Comparison of ENCODE assay signal across 22 cellular contexts in the genomic region with DNA sequence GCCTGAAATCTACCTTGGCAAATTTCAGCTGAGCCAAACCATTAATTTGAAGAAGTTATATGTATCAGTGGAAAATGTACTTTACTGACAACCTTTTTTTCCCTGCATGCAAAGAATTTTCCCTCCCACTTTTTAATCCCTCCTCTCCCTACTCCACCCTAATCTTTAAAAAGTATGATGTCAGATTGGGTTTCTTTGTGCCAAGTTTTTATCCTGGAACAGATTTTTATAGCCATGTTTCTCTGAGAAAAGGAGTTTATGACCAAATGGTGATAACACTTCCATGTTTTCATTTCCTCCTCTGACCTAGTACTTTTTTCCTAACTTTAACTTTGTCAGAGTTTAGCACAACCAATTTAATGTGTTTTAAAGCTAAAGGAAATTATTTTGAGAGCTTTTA.
DNase-seq lines count a peak whose midpoint lies in the region; TF ChIP-seq lines count a peak whose summit lies in the region.
"Had no signal": no experiment of that assay in that cellular context is flagged by ENCODE, and none has a peak within 500 bp of the region (broad histone marks: within the 10 kb centered on the region; RNA-seq: fewer than 3 reads in every experiment).

No MANE protein-coding gene starts in this region.

- H3K4me3 ChIP-seq in fibroblast of pulmonary artery (replicated peaks; ENCODE audit: low read depth, low read length) (no peak overlapping the region), smooth muscle cell (no peak overlapping the region)
- H3K4me3 ChIP-seq: SJCRH30, tibial artery had no signal

- H3K9ac ChIP-seq in smooth muscle cell (ENCODE audit: low read depth), result no peak overlapping the region

- no peak overlapping the region for H3K27ac ChIP-seq in RWPE1
- peak overlapping the region; percentile 22 for H3K27ac ChIP-seq in smooth muscle cell (ENCODE audit: low read depth)
- H3K27ac ChIP-seq: SJCRH30 had no signal

- no peaks in the 10 kb centered on the region for H3F3A ChIP-seq in smooth muscle cell (ENCODE audit: low read depth)

- no peaks in the 10 kb centered on the region for H4K20me1 ChIP-seq in smooth muscle cell (ENCODE audit: low read depth)

- H3K4me2 ChIP-seq in smooth muscle cell, result peak overlapping the region; percentile 12

- H3K79me2 ChIP-seq in smooth muscle cell (ENCODE audit: low read depth), result no peaks in the 10 kb centered on the region

- no peaks in the 10 kb centered on the region for H3K27me3 ChIP-seq in smooth muscle cell (ENCODE audit: low read depth)
- H3K27me3 ChIP-seq: BE2C, SJCRH30, tibial artery had no signal

- TF ChIP-seq CTCF in RWPE1 (conservative IDR thresholded peaks at IDR 0.05; ENCODE audit: low read depth) (no peak), fibroblast of pulmonary artery (IDR thresholded peaks at IDR 0.05; ENCODE audit: low read length, missing control alignments) (no peak), smooth muscle cell (IDR thresholded peaks at IDR 0.05; ENCODE audit: borderline replicate concordance, insufficient read depth, poor library complexity, severe bottlenecking) (no peak)

- POLR2A ChIA-PET in RWPE1 (lab: Yijun Ruan, JAX; ENCODE audit: low non-redundant PET), result no interaction called here

- peaks cover 2% of the 10 kb centered on the region for H3K4me1 ChIP-seq in smooth muscle cell (ENCODE audit: low read depth)
- H3K4me1 ChIP-seq: BE2C had no signal

- peak overlapping the region; percentile 20 for H2AFZ ChIP-seq in smooth muscle cell (ENCODE audit: low read depth)

- CTCF ChIA-PET in RWPE1 (lab: Yijun Ruan, JAX), result interaction anchor here (0.7 kb wide), 1 partner anchor 41 kb away, joined by 3 read pairs; no protein-coding TSS in a partner anchor

- DNase-seq in GM03348 (ENCODE audit: low spot score) (peak; percentile 26), RWPE1 (ENCODE audit: low spot score) (peak; percentile 19), fibroblast of pulmonary artery (ENCODE audit: low read depth) (peak; percentile 70), smooth muscle cell (lab: John Stamatoyannopoulos, UW; ENCODE audit: unreplicated experiment) (no peak), occipital lobe (lab: John Stamatoyannopoulos, UW) (no peak)
- no peak for DNase-seq in activated CD4-positive, alpha-beta T cell treated with anti-CD3 and anti-CD28 coated beads, Interleukin-2, amount 50 U/mL, for 4 hours
- DNase-seq in activated CD8-positive, alpha-beta memory T cell treated with anti-CD3 and anti-CD28 coated beads for 24 hours, result no peak
- DNase-seq: activated CD4-positive, alpha-beta T cell treated with anti-CD3 and anti-CD28 coated beads for 48 hours; BE2C; Calu3; EL; HFFc6; IMR-90; natural killer cell; NCI-H187; NCI-H2227 treated with DMSO at 0.1 percent for 48 hours; NCI-H774; posterior cingulate gyrus; stimulated activated CD4-positive, alpha-beta T cell treated with anti-CD3 and anti-CD28 coated beads, Interleukin-2, amount 100 ng/mL, for 48 hours; stimulated activated naive CD4-positive, alpha-beta T cell treated with Interleukin-2 at 50 U/mL for 16 hours; tibial artery had no signal

- H3K36me3 ChIP-seq in smooth muscle cell (ENCODE audit: low read depth), result no peaks in the 10 kb centered on the region
- H3K36me3 ChIP-seq: BE2C, SJCRH30, tibial artery had no signal

- H3K9me3 ChIP-seq in smooth muscle cell (replicated peaks; ENCODE audit: low read depth), result no peaks in the 10 kb centered on the region
- H3K9me3 ChIP-seq: BE2C, SJCRH30, tibial artery had no signal

Comparison
In these comparisons a context has a peak if more than half of its experiments do, and no peak if none do; other contexts are left out.
1. DNase-seq: peak in GM03348 (single experiment), RWPE1 (single experiment) and fibroblast of pulmonary artery (single experiment); none in smooth muscle cell (single experiment), activated CD4-positive, alpha-beta T cell treated with anti-CD3 and anti-CD28 coated beads, Interleukin-2, amount 50 U/mL, for 4 hours (0 of 2), occipital lobe (single experiment) and activated CD8-positive, alpha-beta memory T cell treated with anti-CD3 and anti-CD28 coated beads for 24 hours (single experiment).